ENCODE assay signal across 16 cellular contexts in genomic region chr17:60522889-60523626, GRCh38. TPM values are rescaled to one million over a fixed set of nuclear protein-coding genes. Genes with fewer than 3 reads are reported as not detected.
DNase-seq lines count a peak whose midpoint lies in the region; ATAC-seq and TF ChIP-seq lines count a peak whose summit lies in the region.
"Had no signal": no experiment of that assay in that cellular context is flagged by ENCODE, and none has a peak within 500 bp of the region (broad histone marks: within the 10 kb centered on the region; RNA-seq: fewer than 3 reads in every experiment).

No MANE protein-coding gene starts in this region.

- peak overlapping the region; percentile 95 for H3K4me3 ChIP-seq in left ventricle myocardium inferior
- H3K4me3 ChIP-seq in upper lobe of right lung, result peak overlapping the region; percentile 95
- H3K4me3 ChIP-seq in aorta (ENCODE audit: low read length in 2 of 2), result no peak overlapping the region

- peaks cover 7% of the 10 kb centered on the region for H3K27me3 Mint-ChIP-seq in glutamatergic neuron (ENCODE audit: unreplicated experiment)
- H3K27me3 Mint-ChIP-seq: activated naive CD8-positive, alpha-beta T cell treated with anti-CD3 and anti-CD28 coated beads for 36 hours; naive thymus-derived CD8-positive, alpha-beta T cell had no signal

- H3K36me3 Mint-ChIP-seq in glutamatergic neuron (ENCODE audit: unreplicated experiment), result no peaks in the 10 kb centered on the region

- H3K27ac ChIP-seq in left ventricle myocardium inferior (replicated peaks) (no peak overlapping the region), upper lobe of right lung (no peak overlapping the region), aorta (ENCODE audit: low read depth in 1 of 2, low read length in 2 of 2) (no peak overlapping the region)
- H3K27ac ChIP-seq: WERI-Rb-1 had no signal

- peaks cover 3% of the 10 kb centered on the region for H3K9me3 Mint-ChIP-seq in glutamatergic neuron (ENCODE audit: unreplicated experiment)
- H3K9me3 Mint-ChIP-seq: activated naive CD8-positive, alpha-beta T cell treated with anti-CD3 and anti-CD28 coated beads for 36 hours; naive thymus-derived CD8-positive, alpha-beta T cell had no signal

- 71 to 75% methylated on average over 3 of the region's 3 CpGs for WGBS in aorta, 2 donors

- DNase-seq in left ventricle myocardium inferior, result no peak
- no peak for DNase-seq in Right ventricle myocardium inferior (ENCODE audit: missing footprints)
- peak; percentile 14 for DNase-seq in amniotic epithelial cell (ENCODE audit: low read depth)
- DNase-seq in glutamatergic neuron, result no peak
- DNase-seq in upper lobe of right lung, result no peak
- no peak for DNase-seq in aorta
- DNase-seq in hepatic stellate cell (ENCODE audit: low spot score), result no peak
- DNase-seq: activated naive CD8-positive, alpha-beta T cell treated with anti-CD3 and anti-CD28 coated beads for 36 hours; left ventricle myocardium superior; naive thymus-derived CD8-positive, alpha-beta T cell; NCI-H1092 treated with DMSO at 0.1 percent for 48 hours; NCI-H2227 treated with DMSO at 0.1 percent for 48 hours; right cardiac atrium; stimulated activated CD4-positive, alpha-beta T cell treated with anti-CD3 and anti-CD28 coated beads, Interleukin-4, amount 100 ng/mL, for 24 hours; WERI-Rb-1 had no signal

- no peak for TF ChIP-seq CTCF in left ventricle myocardium inferior (IDR thresholded peaks at IDR 0.05; ENCODE audit: borderline replicate concordance)
- no peak for TF ChIP-seq CTCF in glutamatergic neuron (IDR thresholded peaks at IDR 0.05; ENCODE audit: partially characterized antibody, unreplicated experiment)
- TF ChIP-seq CTCF in upper lobe of right lung (IDR thresholded peaks at IDR 0.05), result no peak

- peak overlapping the region; percentile 6 for H3K4me3 Mint-ChIP-seq in glutamatergic neuron (ENCODE audit: unreplicated experiment)

- peaks cover 17% of the 10 kb centered on the region for H3K36me3 ChIP-seq in left ventricle myocardium inferior
- H3K36me3 ChIP-seq in upper lobe of right lung, result peaks cover 20% of the 10 kb centered on the region
- H3K36me3 ChIP-seq in aorta (ENCODE audit: control insufficient read depth in 1 of 2, insufficient read depth in 2 of 2, low read length in 1 of 2), result no peaks in the 10 kb centered on the region

- H3K27me3 ChIP-seq in left ventricle myocardium inferior (ENCODE audit: low read depth) (no peaks in the 10 kb centered on the region), upper lobe of right lung (no peaks in the 10 kb centered on the region), aorta (ENCODE audit: control insufficient read depth in 1 of 2, insufficient read depth in 2 of 2, low read length in 1 of 2) (no peaks in the 10 kb centered on the region)

- H3K4me1 Mint-ChIP-seq in glutamatergic neuron (ENCODE audit: low read depth, unreplicated experiment), result peaks cover 5% of the 10 kb centered on the region

- H3K27ac Mint-ChIP-seq in glutamatergic neuron (ENCODE audit: unreplicated experiment), result no peak overlapping the region
- H3K27ac Mint-ChIP-seq: activated naive CD8-positive, alpha-beta T cell treated with anti-CD3 and anti-CD28 coated beads for 36 hours had no signal

- H3K9me3 ChIP-seq in left ventricle myocardium inferior (replicated peaks) (no peaks in the 10 kb centered on the region), upper lobe of right lung (no peaks in the 10 kb centered on the region), aorta (ENCODE audit: control insufficient read depth, low read length) (no peaks in the 10 kb centered on the region)

- intact Hi-C loops in left ventricle myocardium inferior (cut with micrococcal nuclease), result no loop called here
- intact Hi-C loops in Right ventricle myocardium inferior (cut with DNase I), result loop anchor here (5.0 to 10.0 kb wide), 2 partner anchors 44 to 112 kb away; no protein-coding TSS in a partner anchor
- intact Hi-C loops in upper lobe of right lung (cut with DNase I), result no loop called here
- intact Hi-C loops in aorta (cut with DNase I), result loop anchor here (10.0 kb wide), 2 partner anchors 58 to 82 kb away; partner anchors contain the start of gene PPM1D (in 1 of the 2)

- H3K4me1 ChIP-seq in left ventricle myocardium inferior (peaks cover 74% of the 10 kb centered on the region), upper lobe of right lung (peaks cover 35% of the 10 kb centered on the region), aorta (ENCODE audit: control insufficient read depth in 1 of 2, insufficient read depth in 2 of 2, low read length in 2 of 2) (peaks cover 2 to 3% of the 10 kb centered on the region in 2 donors)

- ATAC-seq in Right ventricle myocardium inferior (no peak), upper lobe of right lung (no peak), aorta (ENCODE audit: low FRiP score) (no peak), HG02970 (IDR thresholded peaks at IDR 0.05; ENCODE audit: low FRiP score, unreplicated experiment) (no peak)
- ATAC-seq: left ventricle myocardium superior; naive thymus-derived CD8-positive, alpha-beta T cell; right cardiac atrium had no signal

RNA-seq across cellular contexts. Expression of gene APPBP2, which starts 3.0 kb away (rescaled TPM):
- total RNA-seq in left ventricle myocardium inferior (16.6 TPM), Right ventricle myocardium inferior (16.7 TPM), glutamatergic neuron (ENCODE audit: unreplicated experiment) (46.8 TPM), upper lobe of right lung (43.6 TPM), aorta (10 to 100 TPM; 40.4 to 49.3 TPM)
- 1 to 10 TPM; 4.5 to 8.9 TPM for polyA plus RNA-seq in aorta

Comparison
In these comparisons a context has a peak if more than half of its experiments do, and no peak if none do; other contexts are left out.
1. intact Hi-C loops: an anchor here in Right ventricle myocardium inferior (5.0 to 10.0 kb wide) and aorta (10.0 kb wide); none called in left ventricle myocardium inferior and upper lobe of right lung.
2. H3K4me3 ChIP-seq: peak in left ventricle myocardium inferior (single experiment) and upper lobe of right lung (single experiment); none in aorta (0 of 2).